ENCODE assay signal across 17 cellular contexts in the genomic region with DNA sequence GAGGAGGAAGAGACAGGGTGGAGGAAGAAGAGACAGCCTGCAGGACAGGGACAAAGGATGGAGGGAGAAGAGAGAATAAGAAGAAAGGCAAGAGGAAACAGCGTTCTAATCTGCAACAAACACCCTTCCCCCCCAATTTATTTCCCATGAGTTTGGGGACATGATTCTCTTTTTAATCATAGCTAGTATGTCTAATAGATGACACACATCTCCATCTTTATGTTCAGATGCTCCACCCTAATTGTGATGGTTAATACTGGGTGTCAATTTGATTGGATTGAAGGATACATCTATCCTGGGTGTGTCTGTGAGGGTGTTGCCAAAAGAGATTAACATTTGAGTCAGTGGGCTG.
"Had no signal": no experiment of that assay in that cellular context is flagged by ENCODE, and none has a peak within 500 bp of the region (broad histone marks: within the 10 kb centered on the region; RNA-seq: fewer than 3 reads in every experiment).

No MANE protein-coding gene starts in this region.

- H3K9me3 Mint-ChIP-seq: neural progenitor cell had no signal

- H3K4me1 Mint-ChIP-seq: neural progenitor cell had no signal

- H3K4me3 Mint-ChIP-seq: neural progenitor cell had no signal

- DNase-seq: activated T-cell treated with anti-CD3 and anti-CD28 coated beads for 4 hours; erythroblast; foreskin melanocyte; hypothalamus; islet precursor cell; left colon; lower lobe of right lung; midbrain; right cardiac atrium; SJCRH30; stimulated activated CD4-positive, alpha-beta T cell treated with anti-CD3 and anti-CD28 coated beads, Interleukin-2, amount 100 ng/mL, for 24 hours; stomach; trophoblast cell had no signal

- H3K36me3 Mint-ChIP-seq: neural progenitor cell had no signal

- H3K27ac Mint-ChIP-seq: neural progenitor cell had no signal

- H3K9ac ChIP-seq: neural progenitor cell had no signal

- H3K4me3 ChIP-seq: ascending aorta, coronary artery, lower lobe of right lung, neural progenitor cell, prostate gland, SJCRH30, stomach had no signal

- H3K27me3 ChIP-seq: ascending aorta, neural progenitor cell, SJCRH30, stomach had no signal

- H3K27ac ChIP-seq: ascending aorta, coronary artery, lower lobe of right lung, neural progenitor cell, prostate gland, SJCRH30, stomach had no signal

- H2AFZ ChIP-seq: neural progenitor cell had no signal

- H3K9me3 ChIP-seq: ascending aorta, lower lobe of right lung, prostate gland, SJCRH30, stomach had no signal

- H3K4me2 ChIP-seq: neural progenitor cell had no signal

- ATAC-seq: left colon, lower lobe of right lung, right cardiac atrium had no signal

- H3K36me3 ChIP-seq: ascending aorta, lower lobe of right lung, neural progenitor cell, prostate gland, SJCRH30, stomach had no signal
